27 cellular contexts compared by ENCODE assay signal in the genomic region with DNA sequence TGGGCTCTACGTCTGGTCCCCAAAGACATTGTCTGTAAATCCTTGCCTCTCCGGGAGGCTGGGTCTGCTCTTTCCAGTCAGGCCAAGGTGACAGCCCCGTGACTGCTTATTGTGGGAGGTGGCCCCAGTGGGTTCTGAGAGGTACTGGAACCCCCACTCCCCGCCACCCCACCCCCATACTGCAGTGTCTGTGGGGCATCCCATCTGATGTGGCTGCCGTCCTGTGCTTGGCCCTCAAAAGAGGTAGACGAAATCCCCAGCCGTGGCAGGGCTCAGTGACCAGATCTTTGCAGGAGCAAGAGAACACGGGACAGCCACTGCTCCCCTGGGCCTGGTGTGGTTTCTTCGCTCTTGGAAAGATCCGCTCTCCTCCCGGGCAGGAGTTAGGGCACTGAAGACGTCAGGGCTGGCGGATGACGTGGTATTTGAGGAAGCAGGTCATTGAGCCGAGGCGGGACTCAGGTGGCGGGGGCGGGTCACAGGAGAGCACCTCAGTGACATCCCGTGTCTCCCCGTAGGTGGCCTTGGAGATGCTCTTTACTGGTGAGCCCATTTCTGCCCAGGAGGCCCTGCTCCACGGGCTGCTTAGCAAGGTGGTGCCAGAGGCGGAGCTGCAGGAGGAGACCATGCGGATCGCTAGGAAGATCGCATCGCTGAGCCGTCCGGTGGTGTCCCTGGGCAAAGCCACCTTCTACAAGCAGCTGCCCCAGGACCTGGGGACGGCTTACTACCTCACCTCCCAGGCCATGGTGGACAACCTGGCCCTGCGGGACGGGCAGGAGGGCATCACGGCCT.
"Had no signal": no experiment of that assay in that cellular context is flagged by ENCODE, and none has a peak within 500 bp of the region (broad histone marks: within the 10 kb centered on the region; RNA-seq: fewer than 3 reads in every experiment).

No MANE protein-coding gene starts in this region.

- H3K27me3 Mint-ChIP-seq: dendritic cell treated with granulocyte-macrophage colony-stimulating factor and Interleukin-4, amounts not matched to agents 40 ng/mL and 50 ng/mL, for 4 days; memory B cell; naive thymus-derived CD8-positive, alpha-beta T cell; type B pancreatic cell had no signal

- H3K27ac Mint-ChIP-seq: dendritic cell treated with granulocyte-macrophage colony-stimulating factor and Interleukin-4, amounts not matched to agents 40 ng/mL and 50 ng/mL, for 4 days; endodermal cell; memory B cell; mesothelial cell of epicardium; naive thymus-derived CD8-positive, alpha-beta T cell; type B pancreatic cell had no signal

- H3K36me3 ChIP-seq: colonic mucosa had no signal

- H3K27ac ChIP-seq: colonic mucosa, epithelial cell of prostate, gastrocnemius medialis, neutrophil, pancreas, testis, tibial artery had no signal

- H3K36me3 Mint-ChIP-seq: type B pancreatic cell had no signal

- H3K4me3 Mint-ChIP-seq: dendritic cell treated with granulocyte-macrophage colony-stimulating factor and Interleukin-4, amounts not matched to agents 40 ng/mL and 50 ng/mL, for 4 days; endodermal cell; memory B cell; mesothelial cell of epicardium; naive thymus-derived CD8-positive, alpha-beta T cell; type B pancreatic cell had no signal

- ATAC-seq: esophagus mucosa; gastrocnemius medialis; left ventricle myocardium superior; naive thymus-derived CD8-positive, alpha-beta T cell; pancreas; sciatic nerve had no signal

- H3K4me2 ChIP-seq: smooth muscle cell had no signal

- H3K27me3 ChIP-seq: colonic mucosa, gastrocnemius medialis, neutrophil, pancreas, testis, tibial artery had no signal

- H3K9me3 ChIP-seq: colonic mucosa, gastrocnemius medialis, neutrophil, pancreas, testis, tibial artery had no signal

- H3K4me3 ChIP-seq: colonic mucosa, gastrocnemius medialis, lung, pancreas, smooth muscle cell, testis, tibial artery had no signal

- H3K9me3 Mint-ChIP-seq: dendritic cell treated with granulocyte-macrophage colony-stimulating factor and Interleukin-4, amounts not matched to agents 40 ng/mL and 50 ng/mL, for 4 days; endodermal cell; memory B cell; mesothelial cell of epicardium; naive thymus-derived CD8-positive, alpha-beta T cell; type B pancreatic cell had no signal

- DNase-seq: colonic mucosa; effector CD8-positive, alpha-beta T cell; endodermal cell; foreskin fibroblast; gastrocnemius medialis; left ventricle myocardium superior; naive thymus-derived CD8-positive, alpha-beta T cell; retina; stimulated activated CD4-positive, alpha-beta T cell treated with anti-CD3 and anti-CD28 coated beads, Interleukin-12 subunit alpha, Interleukin-12 subunit beta, amount 100 ng/mL, for 4 hours; stimulated activated CD4-positive, alpha-beta T cell treated with anti-CD3 and anti-CD28 coated beads, Interleukin-1b, Interleukin-23, amount 100 ng/mL, for 48 hours; stimulated activated CD4-positive, alpha-beta T cell treated with anti-CD3 and anti-CD28 coated beads, Interleukin-4, amount 100 ng/mL, for 1 hour; stimulated activated CD8-positive, alpha-beta memory T cell treated with anti-CD3 and anti-CD28 coated beads, Interleukin-4, amount 100 ng/mL, for 48 hours; stimulated activated naive CD4-positive, alpha-beta T cell; substantia nigra; testis; tibial artery had no signal

- H3K4me1 ChIP-seq: colonic mucosa had no signal
